ENCODE assay signal across 1 cellular context in genomic region chr3:50196253-50196801, GRCh38.
TF ChIP-seq lines count a peak whose summit lies in the region.

No MANE protein-coding gene starts in this region.

TF ChIP-seq in HepG2, 621 proteins besides CTCF, POLR2A, EP300 and RAD21 (continued from another document):
- TF ChIP-seq, protein P1, sequence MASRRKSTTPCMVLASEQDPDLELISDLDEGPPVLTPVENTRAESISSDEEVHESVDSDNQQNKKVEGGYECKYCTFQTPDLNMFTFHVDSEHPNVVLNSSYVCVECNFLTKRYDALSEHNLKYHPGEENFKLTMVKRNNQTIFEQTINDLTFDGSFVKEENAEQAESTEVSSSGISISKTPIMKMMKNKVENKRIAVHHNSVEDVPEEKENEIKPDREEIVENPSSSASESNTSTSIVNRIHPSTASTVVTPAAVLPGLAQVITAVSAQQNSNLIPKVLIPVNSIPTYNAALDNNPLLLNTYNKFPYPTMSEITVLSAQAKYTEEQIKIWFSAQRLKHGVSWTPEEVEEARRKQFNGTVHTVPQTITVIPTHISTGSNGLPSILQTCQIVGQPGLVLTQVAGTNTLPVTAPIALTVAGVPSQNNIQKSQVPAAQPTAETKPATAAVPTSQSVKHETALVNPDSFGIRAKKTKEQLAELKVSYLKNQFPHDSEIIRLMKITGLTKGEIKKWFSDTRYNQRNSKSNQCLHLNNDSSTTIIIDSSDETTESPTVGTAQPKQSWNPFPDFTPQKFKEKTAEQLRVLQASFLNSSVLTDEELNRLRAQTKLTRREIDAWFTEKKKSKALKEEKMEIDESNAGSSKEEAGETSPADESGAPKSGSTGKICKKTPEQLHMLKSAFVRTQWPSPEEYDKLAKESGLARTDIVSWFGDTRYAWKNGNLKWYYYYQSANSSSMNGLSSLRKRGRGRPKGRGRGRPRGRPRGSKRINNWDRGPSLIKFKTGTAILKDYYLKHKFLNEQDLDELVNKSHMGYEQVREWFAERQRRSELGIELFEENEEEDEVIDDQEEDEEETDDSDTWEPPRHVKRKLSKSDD (CRISPR knock-in tag; IDR thresholded peaks at IDR 0.05; ENCODE audit: low read depth) = 0 out of 2 replicates have a peak, but pooled peaks have one; percentile 47
- TF ChIP-seq ZNF619 (CRISPR knock-in tag; IDR thresholded peaks at IDR 0.05) (0 out of 2 replicates have a peak, but pooled peaks have one; percentile 6), ZNF263 (CRISPR knock-in tag; IDR thresholded peaks at IDR 0.05) (0 out of 2 replicates have a peak, but pooled peaks have one; percentile 21), SNAI1 (CRISPR knock-in tag; IDR thresholded peaks at IDR 0.05; ENCODE audit: borderline replicate concordance) (no peak), ZNF564 (CRISPR knock-in tag; IDR thresholded peaks at IDR 0.05) (0 out of 2 replicates have a peak, but pooled peaks have one; percentile 11), DNMT1 (CRISPR knock-in tag; IDR thresholded peaks at IDR 0.05) (0 out of 2 replicates have a peak, but pooled peaks have one; percentile 8), DR1 (CRISPR knock-in tag; IDR thresholded peaks at IDR 0.05) (peak; percentile 2; the same call in 1 of the 2 replicates), MAFF (IDR thresholded peaks at IDR 0.05; ENCODE audit: low read depth, low read length) (no peak), ZNF451 (CRISPR knock-in tag; IDR thresholded peaks at IDR 0.05) (no peak; the same call in 1 of the 2 replicates), ZNF256 (CRISPR knock-in tag; conservative IDR thresholded peaks at IDR 0.05) (0 out of 2 replicates have a peak, but pooled peaks have one; percentile 5), DZIP1 (CRISPR knock-in tag; IDR thresholded peaks at IDR 0.05) (0 out of 2 replicates have a peak, but pooled peaks have one; percentile 45), ZNF224 (CRISPR knock-in tag; IDR thresholded peaks at IDR 0.05) (peak; percentile 87; the same call in 1 of the 2 replicates), ZNF160 (CRISPR knock-in tag; IDR thresholded peaks at IDR 0.05) (0 out of 2 replicates have a peak, but pooled peaks have one; percentile 41), KDM5A (IDR thresholded peaks at IDR 0.05; ENCODE audit: borderline replicate concordance, low read length) (no peak), ZNF3 (CRISPR knock-in tag; IDR thresholded peaks at IDR 0.05) (no peak), KAT8 (CRISPR knock-in tag; IDR thresholded peaks at IDR 0.05) (peak; percentile 12), PHF20 (CRISPR knock-in tag; IDR thresholded peaks at IDR 0.05) (no peak; the same call in 1 of the 2 replicates), SMAD1 (CRISPR knock-in tag; IDR thresholded peaks at IDR 0.05; ENCODE audit: borderline replicate concordance, low read depth) (0 out of 2 replicates have a peak, but pooled peaks have one; percentile 20), CC2D1A (CRISPR knock-in tag; IDR thresholded peaks at IDR 0.05) (0 out of 2 replicates have a peak, but pooled peaks have one; percentile 6), ZKSCAN5 (CRISPR knock-in tag; IDR thresholded peaks at IDR 0.05) (0 out of 2 replicates have a peak, but pooled peaks have one; percentile 13), ZSCAN31 (CRISPR knock-in tag; IDR thresholded peaks at IDR 0.05; ENCODE audit: low read depth) (no peak; the same call in none of the 2 replicates), PRDM15 (CRISPR knock-in tag; IDR thresholded peaks at IDR 0.05) (peak; percentile 48; the same call in 1 of the 2 replicates), ZNF496 (CRISPR knock-in tag; IDR thresholded peaks at IDR 0.05; ENCODE audit: insufficient replicate concordance) (no peak), HNF4A (CRISPR knock-in tag; IDR thresholded peaks at IDR 0.05) (no peak), PHF8 (CRISPR knock-in tag; IDR thresholded peaks at IDR 0.05) (peak; percentile 30; the same call in 1 of the 2 replicates), SALL1 (CRISPR knock-in tag; IDR thresholded peaks at IDR 0.05) (peak; percentile 13), RBM22 (optimal IDR thresholded peaks at IDR 0.05; ENCODE audit: low read length) (peak; percentile 73), NFE2L1 (CRISPR knock-in tag; IDR thresholded peaks at IDR 0.05; ENCODE audit: borderline replicate concordance) (no peak), ATF3 (CRISPR knock-in tag; IDR thresholded peaks at IDR 0.05) (no peak), SMARCE1 (IDR thresholded peaks at IDR 0.05; ENCODE audit: borderline replicate concordance) (no peak), HDAC1 (CRISPR knock-in tag; IDR thresholded peaks at IDR 0.05) (0 out of 2 replicates have a peak, but pooled peaks have one; percentile 13), ZNF891 (CRISPR knock-in tag; IDR thresholded peaks at IDR 0.05) (peak; percentile 56; the same call in 1 of the 2 replicates), ZFX (CRISPR knock-in tag; IDR thresholded peaks at IDR 0.05; ENCODE audit: low read depth) (peak; percentile 89), BRD4 (CRISPR knock-in tag; IDR thresholded peaks at IDR 0.05) (0 out of 2 replicates have a peak, but pooled peaks have one; percentile 13), TOPORS (CRISPR knock-in tag; IDR thresholded peaks at IDR 0.05) (0 out of 2 replicates have a peak, but pooled peaks have one; percentile 3), EED (CRISPR knock-in tag; IDR thresholded peaks at IDR 0.05) (no peak; the same call in 1 of the 2 replicates), NFATC3 (CRISPR knock-in tag; IDR thresholded peaks at IDR 0.05) (no peak), PRMT3 (CRISPR knock-in tag; IDR thresholded peaks at IDR 0.05; ENCODE audit: borderline replicate concordance, low read depth) (peak; percentile 16; the same call in 1 of the 2 replicates), ZFP36L2 (CRISPR knock-in tag; IDR thresholded peaks at IDR 0.05) (no peak), PITX1 (CRISPR knock-in tag; IDR thresholded peaks at IDR 0.05) (0 out of 2 replicates have a peak, but pooled peaks have one; percentile 4), XRCC5 (optimal IDR thresholded peaks at IDR 0.05; ENCODE audit: low read length) (peak; percentile 3), USF2 (IDR thresholded peaks at IDR 0.05; ENCODE audit: low read depth, low read length) (no peak), USF2 (CRISPR knock-in tag; IDR thresholded peaks at IDR 0.05; ENCODE audit: borderline replicate concordance) (0 out of 2 replicates have a peak, but pooled peaks have one; percentile 2), ZFP41 (CRISPR knock-in tag; IDR thresholded peaks at IDR 0.05; ENCODE audit: borderline replicate concordance) (no peak)
- TF ChIP-seq, protein P2, sequence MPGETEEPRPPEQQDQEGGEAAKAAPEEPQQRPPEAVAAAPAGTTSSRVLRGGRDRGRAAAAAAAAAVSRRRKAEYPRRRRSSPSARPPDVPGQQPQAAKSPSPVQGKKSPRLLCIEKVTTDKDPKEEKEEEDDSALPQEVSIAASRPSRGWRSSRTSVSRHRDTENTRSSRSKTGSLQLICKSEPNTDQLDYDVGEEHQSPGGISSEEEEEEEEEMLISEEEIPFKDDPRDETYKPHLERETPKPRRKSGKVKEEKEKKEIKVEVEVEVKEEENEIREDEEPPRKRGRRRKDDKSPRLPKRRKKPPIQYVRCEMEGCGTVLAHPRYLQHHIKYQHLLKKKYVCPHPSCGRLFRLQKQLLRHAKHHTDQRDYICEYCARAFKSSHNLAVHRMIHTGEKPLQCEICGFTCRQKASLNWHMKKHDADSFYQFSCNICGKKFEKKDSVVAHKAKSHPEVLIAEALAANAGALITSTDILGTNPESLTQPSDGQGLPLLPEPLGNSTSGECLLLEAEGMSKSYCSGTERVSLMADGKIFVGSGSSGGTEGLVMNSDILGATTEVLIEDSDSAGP (CRISPR knock-in tag; IDR thresholded peaks at IDR 0.05; ENCODE audit: borderline replicate concordance) = peak; percentile 3; the same call in 1 of the 2 replicates
- TF ChIP-seq, protein P3, sequence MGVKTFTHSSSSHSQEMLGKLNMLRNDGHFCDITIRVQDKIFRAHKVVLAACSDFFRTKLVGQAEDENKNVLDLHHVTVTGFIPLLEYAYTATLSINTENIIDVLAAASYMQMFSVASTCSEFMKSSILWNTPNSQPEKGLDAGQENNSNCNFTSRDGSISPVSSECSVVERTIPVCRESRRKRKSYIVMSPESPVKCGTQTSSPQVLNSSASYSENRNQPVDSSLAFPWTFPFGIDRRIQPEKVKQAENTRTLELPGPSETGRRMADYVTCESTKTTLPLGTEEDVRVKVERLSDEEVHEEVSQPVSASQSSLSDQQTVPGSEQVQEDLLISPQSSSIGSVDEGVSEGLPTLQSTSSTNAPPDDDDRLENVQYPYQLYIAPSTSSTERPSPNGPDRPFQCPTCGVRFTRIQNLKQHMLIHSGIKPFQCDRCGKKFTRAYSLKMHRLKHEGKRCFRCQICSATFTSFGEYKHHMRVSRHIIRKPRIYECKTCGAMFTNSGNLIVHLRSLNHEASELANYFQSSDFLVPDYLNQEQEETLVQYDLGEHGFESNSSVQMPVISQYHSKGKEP (CRISPR knock-in tag; IDR thresholded peaks at IDR 0.05) = no peak
- TF ChIP-seq, protein P4, sequence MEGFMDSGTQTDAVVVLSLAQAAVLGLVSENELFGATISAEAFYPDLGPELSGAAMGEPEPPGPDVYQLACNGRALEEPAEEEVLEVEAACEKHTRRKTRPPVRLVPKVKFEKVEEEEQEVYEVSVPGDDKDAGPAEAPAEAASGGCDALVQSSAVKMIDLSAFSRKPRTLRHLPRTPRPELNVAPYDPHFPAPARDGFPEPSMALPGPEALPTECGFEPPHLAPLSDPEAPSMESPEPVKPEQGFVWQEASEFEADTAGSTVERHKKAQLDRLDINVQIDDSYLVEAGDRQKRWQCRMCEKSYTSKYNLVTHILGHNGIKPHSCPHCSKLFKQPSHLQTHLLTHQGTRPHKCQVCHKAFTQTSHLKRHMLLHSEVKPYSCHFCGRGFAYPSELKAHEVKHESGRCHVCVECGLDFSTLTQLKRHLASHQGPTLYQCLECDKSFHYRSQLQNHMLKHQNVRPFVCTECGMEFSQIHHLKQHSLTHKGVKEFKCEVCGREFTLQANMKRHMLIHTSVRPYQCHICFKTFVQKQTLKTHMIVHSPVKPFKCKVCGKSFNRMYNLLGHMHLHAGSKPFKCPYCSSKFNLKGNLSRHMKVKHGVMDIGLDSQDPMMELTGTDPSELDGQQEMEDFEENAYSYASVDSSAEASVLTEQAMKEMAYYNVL (CRISPR knock-in tag; IDR thresholded peaks at IDR 0.05; ENCODE audit: borderline replicate concordance) = 0 out of 2 replicates have a peak, but pooled peaks have one; percentile 5
